8 cellular contexts compared by ENCODE assay signal in the genomic region with DNA sequence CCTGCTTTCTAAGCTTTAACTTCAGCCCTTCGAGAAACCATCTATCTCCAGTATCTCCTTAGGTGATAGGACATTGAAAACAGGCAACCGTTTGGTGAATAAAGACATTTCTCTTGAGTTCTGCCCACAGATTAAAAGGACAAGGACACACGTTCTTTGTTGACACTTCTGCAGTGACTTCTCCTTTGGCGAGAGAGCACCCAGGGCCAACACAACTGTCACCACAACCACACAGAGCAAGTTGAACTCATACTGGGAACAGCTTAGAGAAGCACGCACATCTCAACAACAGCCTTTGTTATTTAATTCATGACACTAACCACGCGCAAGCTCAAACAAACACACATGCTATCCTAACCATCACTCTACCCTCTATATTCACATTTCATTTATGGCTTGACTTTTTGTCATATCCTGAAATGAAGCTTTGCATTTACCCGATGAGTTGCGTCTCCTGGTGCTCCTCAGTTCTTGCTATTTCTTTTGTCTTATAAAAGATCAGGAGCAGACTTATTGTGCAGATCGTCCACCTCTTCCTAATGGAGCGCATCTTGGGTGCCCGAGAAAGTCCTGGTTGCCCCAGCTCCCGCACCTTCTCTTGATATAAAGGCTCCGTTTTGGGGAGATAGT. TPM values are rescaled to one million over a fixed set of nuclear protein-coding genes. Genes with fewer than 3 reads are reported as not detected.
DNase-seq lines count a peak whose midpoint lies in the region; ATAC-seq and TF ChIP-seq lines count a peak whose summit lies in the region.

No MANE protein-coding gene starts in this region.

- DNase-seq in ACHN = peak; percentile 30
- peak; percentile 64 for DNase-seq in KBM-7
- DNase-seq in activated CD4-positive, alpha-beta T cell treated with anti-CD3 and anti-CD28 coated beads, Interleukin-2, amount 50 U/mL, for 48 hours = peak; percentile 33 to 40
- no peak for DNase-seq in esophagus muscularis mucosa (ENCODE audit: extremely low spot score)

- H3K4me3 ChIP-seq in esophagus muscularis mucosa (peak overlapping the region; percentile 51 to 56 (median 53)), neuron (ENCODE audit: low read length) (peak overlapping the region; percentile 80)

- H3K9me3 ChIP-seq in esophagus muscularis mucosa (no peaks in the 10 kb centered on the region), neuron (ENCODE audit: low read length) (no peaks in the 10 kb centered on the region)

- no peak for ATAC-seq in HG02938 (IDR thresholded peaks at IDR 0.05; ENCODE audit: unreplicated experiment)
- no peak for ATAC-seq in HG03342 (IDR thresholded peaks at IDR 0.05; ENCODE audit: unreplicated experiment)
- no peak for ATAC-seq in GM19035 (IDR thresholded peaks at IDR 0.05; ENCODE audit: unreplicated experiment)

- in situ Hi-C loops in ACHN (cut with HindIII; ENCODE audit: low pct_ligation_motif_present, low pct_unique_long_range_greater_than_20kb, low sequenced_read_pairs) (no loop called here), KBM-7 (cut with MboI; ENCODE audit: low pct_unique_long_range_greater_than_20kb, low sequenced_read_pairs) (no loop called here)

- WGBS in esophagus muscularis mucosa = 4% methylated on average over 14 of the region's 14 CpGs

- H2AFZ ChIP-seq in neuron (ENCODE audit: low read depth, low read length) = peak overlapping the region; percentile 93

- intact Hi-C loops in esophagus muscularis mucosa (cut with DNase I) = no loop called here

- H3K27me3 ChIP-seq in esophagus muscularis mucosa = peaks cover 0 to 52% (median 4%) of the 10 kb centered on the region in 4 donors
- no peaks in the 10 kb centered on the region for H3K27me3 ChIP-seq in neuron (ENCODE audit: insufficient read depth, low read length)

- no peak for TF ChIP-seq CTCF in esophagus muscularis mucosa (IDR thresholded peaks at IDR 0.05)

- peaks cover 0 to 24% (median 23%) of the 10 kb centered on the region in 4 donors for H3K4me1 ChIP-seq in esophagus muscularis mucosa
- H3K4me1 ChIP-seq in neuron (ENCODE audit: insufficient read depth, low read length) = peaks cover 10% of the 10 kb centered on the region

- H3K27ac ChIP-seq in esophagus muscularis mucosa (replicated peaks in 1 of 4) = peak overlapping the region; percentile 48 to 56 (median 54)

- TF ChIP-seq EP300 in esophagus muscularis mucosa (IDR thresholded peaks at IDR 0.05) = no peak

- no peaks in the 10 kb centered on the region for H3K36me3 ChIP-seq in esophagus muscularis mucosa
- H3K36me3 ChIP-seq in neuron (ENCODE audit: insufficient read depth, low read length) = no peaks in the 10 kb centered on the region

- no peak for TF ChIP-seq POLR2A in esophagus muscularis mucosa (IDR thresholded peaks at IDR 0.05; ENCODE audit: low read depth)

RNA-seq across cellular contexts. Expression of gene ST8SIA4, which starts 0.6 kb away (rescaled TPM):
- 1 to 10 TPM; 1.5 to 3.3 (median 2.5) TPM for total RNA-seq in esophagus muscularis mucosa
